In the genomic region with DNA sequence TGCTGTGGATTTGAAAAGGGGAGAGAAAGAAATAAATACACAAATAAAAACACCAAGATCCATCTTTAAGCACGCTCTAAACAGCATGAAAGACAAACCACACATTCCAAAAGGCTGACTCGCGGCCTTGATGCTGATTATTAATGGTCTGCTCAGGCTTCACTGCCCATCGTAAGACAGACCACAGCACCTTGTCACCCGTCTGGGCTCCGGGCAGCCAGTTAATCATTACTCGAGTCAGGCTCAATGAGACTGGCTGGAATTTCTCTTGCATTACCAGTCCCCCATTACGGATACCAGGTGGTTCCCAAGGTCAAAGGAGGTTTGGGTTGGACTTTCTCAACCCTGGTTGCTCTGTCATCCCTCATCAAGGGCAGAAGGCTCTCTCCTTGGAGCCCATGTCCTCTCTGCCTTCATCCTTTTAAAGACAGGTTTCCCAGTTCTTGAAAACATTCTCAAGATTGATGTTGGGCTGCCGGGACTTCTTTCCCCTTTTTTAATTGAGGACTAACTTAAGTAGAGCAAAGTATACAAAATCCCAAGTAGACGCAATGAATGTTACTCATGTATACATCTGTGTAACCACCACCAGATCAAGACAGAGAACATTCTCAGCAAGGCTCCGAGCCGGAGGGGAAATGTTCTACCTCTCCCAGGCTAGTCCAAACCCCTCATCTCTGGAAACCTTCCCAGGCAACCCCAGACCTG, we compare ENCODE assay signal across 8 cellular contexts. TPM values are rescaled to one million over a fixed set of nuclear protein-coding genes. Genes with fewer than 3 reads are reported as not detected.
A peak's percentile ranks its signal among the peaks of the same experiment; 100 is the strongest.
DNase-seq lines count a peak whose midpoint lies in the region; ATAC-seq and TF ChIP-seq lines count a peak whose summit lies in the region.

No MANE protein-coding gene starts in this region.

- H3K27ac ChIP-seq in SK-N-SH (ENCODE audit: low read depth in 2 of 2, low read length in 1 of 2) (peak overlapping the region; percentile 84 to 97), skeletal muscle tissue (ENCODE audit: low read depth, low read length) (peak overlapping the region; percentile 28)

- H3K9me3 ChIP-seq in SK-N-SH (no peaks in the 10 kb centered on the region), skeletal muscle tissue (ENCODE audit: control insufficient read depth in 3 of 3, low read length in 3 of 3) (no peaks in the 10 kb centered on the region), BE2C (no peaks in the 10 kb centered on the region)

- TF ChIP-seq CTCF in SK-N-SH (IDR thresholded peaks at IDR 0.05) (no peak), BE2C (IDR thresholded peaks at IDR 0.05; ENCODE audit: low read depth, low read length) (no peak)

- POLR2A ChIA-PET in SK-N-SH (lab: Yijun Ruan, JAX): no interaction called here

- CTCF ChIA-PET in SK-N-SH (lab: Yijun Ruan, JAX): no interaction called here

- H2AFZ ChIP-seq in SK-N-SH (ENCODE audit: low read depth): no peak overlapping the region

- TF ChIP-seq RAD21 in SK-N-SH (IDR thresholded peaks at IDR 0.05; ENCODE audit: low read length): no peak; the same call in 1 of the 2 replicates

- H3K4me1 ChIP-seq in SK-N-SH (ENCODE audit: control insufficient read depth in 1 of 2, insufficient read depth in 2 of 2, low read depth in 1 of 2, low read length in 1 of 2) (peaks cover 65 to 91% of the 10 kb centered on the region in 2 experiments), skeletal muscle tissue (ENCODE audit: control insufficient read depth in 3 of 3, insufficient read depth in 3 of 3, low read length in 3 of 3) (peaks cover 85 to 97% (median 95%) of the 10 kb centered on the region in 3 donors), BE2C (peaks cover 10% of the 10 kb centered on the region)

- peak; percentile 55 for ATAC-seq in GM18508 (IDR thresholded peaks at IDR 0.05; ENCODE audit: insufficient read depth, unreplicated experiment)
- ATAC-seq in HG03280 (IDR thresholded peaks at IDR 0.05; ENCODE audit: unreplicated experiment): no peak

- peak overlapping the region; percentile 24 to 59; a peak in 3 of 4 replicates for H3K4me3 ChIP-seq in SK-N-SH (ENCODE audit: low read depth in 2 of 2, low read length in 1 of 2)
- peak overlapping the region in 1 of 3 donors; percentile 32 for H3K4me3 ChIP-seq in skeletal muscle tissue (ENCODE audit: low read length in 3 of 3)
- H3K4me3 ChIP-seq in BE2C (ENCODE audit: low read depth, low read length): no peak overlapping the region

- WGBS in SK-N-SH (ENCODE audit: low lambda C conversion rate): 10% methylated on average over 12 of the region's 12 CpGs

- H3K79me2 ChIP-seq in SK-N-SH (ENCODE audit: insufficient read depth): peaks cover 100% of the 10 kb centered on the region

- peak overlapping the region; percentile 91 for H3K4me2 ChIP-seq in SK-N-SH

- H4K20me1 ChIP-seq in SK-N-SH (ENCODE audit: insufficient read depth): peaks cover 96% of the 10 kb centered on the region

- H3F3A ChIP-seq in SK-N-SH (replicated peaks; ENCODE audit: insufficient read depth): peaks cover 83% of the 10 kb centered on the region

- H3K9me2 ChIP-seq in SK-N-SH: no peaks in the 10 kb centered on the region

- H3K9ac ChIP-seq in SK-N-SH: peak overlapping the region; percentile 70; the same call in 1 of the 2 replicates
- peak overlapping the region in 2 of 3 donors; percentile 40 to 47 for H3K9ac ChIP-seq in skeletal muscle tissue (ENCODE audit: low read depth in 1 of 3, low read length in 3 of 3)

- DNase-seq in SK-N-SH: no peak
- DNase-seq in foreskin melanocyte: peak; percentile 81
- no peak for DNase-seq in BE2C
- DNase-seq in stimulated activated CD4-positive, alpha-beta T cell treated with anti-CD3 and anti-CD28 coated beads, Interleukin-1b, Interleukin-23, amount 100 ng/mL, for 48 hours: no peak
- no peak for DNase-seq in SIG-M5 (lab: John Stamatoyannopoulos, UW)

- peak; percentile 74 to 100 for TF ChIP-seq EP300 in SK-N-SH (IDR thresholded peaks at IDR 0.05; ENCODE audit: borderline replicate concordance in 1 of 2, low read depth in 1 of 2, low read length in 1 of 2)

- H3K36me3 ChIP-seq in SK-N-SH (replicated peaks in 1 of 2; ENCODE audit: control insufficient read depth in 1 of 2, insufficient read depth in 2 of 2, low read length in 1 of 2): peaks cover 38 to 52% of the 10 kb centered on the region in 2 experiments
- peaks cover 6 to 27% (median 9%) of the 10 kb centered on the region in 3 donors for H3K36me3 ChIP-seq in skeletal muscle tissue (ENCODE audit: control insufficient read depth in 3 of 3, insufficient read depth in 3 of 3, low read length in 3 of 3)
- peaks cover 15% of the 10 kb centered on the region for H3K36me3 ChIP-seq in BE2C

- H3K27me3 ChIP-seq in SK-N-SH (ENCODE audit: insufficient read depth) (no peaks in the 10 kb centered on the region), skeletal muscle tissue (ENCODE audit: control insufficient read depth in 3 of 3, insufficient read depth in 3 of 3, low read length in 3 of 3) (no peaks in the 10 kb centered on the region), BE2C (no peaks in the 10 kb centered on the region)

TF ChIP-seq in SK-N-SH, 30 proteins besides CTCF, POLR2A, EP300 and RAD21 (continues in another document):
- TF ChIP-seq FOXM1 (IDR thresholded peaks at IDR 0.05; ENCODE audit: low read depth): peak; percentile 93
- no peak for TF ChIP-seq FOXJ3 (CRISPR knock-in tag; IDR thresholded peaks at IDR 0.05)
- TF ChIP-seq GATA2 (CRISPR knock-in tag; IDR thresholded peaks at IDR 0.05): no peak
- TF ChIP-seq, protein P1, sequence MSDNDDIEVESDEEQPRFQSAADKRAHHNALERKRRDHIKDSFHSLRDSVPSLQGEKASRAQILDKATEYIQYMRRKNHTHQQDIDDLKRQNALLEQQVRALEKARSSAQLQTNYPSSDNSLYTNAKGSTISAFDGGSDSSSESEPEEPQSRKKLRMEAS (IDR thresholded peaks at IDR 0.05; ENCODE audit: low read depth): peak; percentile 83
- TF ChIP-seq RFX5 (IDR thresholded peaks at IDR 0.05; ENCODE audit: low read length): no peak
- TF ChIP-seq CHD2 (IDR thresholded peaks at IDR 0.05; ENCODE audit: low read length, partially characterized antibody): no peak
- no peak for TF ChIP-seq EZH2phosphoT487 (IDR thresholded peaks at IDR 0.05; ENCODE audit: borderline replicate concordance, low read depth)
- peak; percentile 98 for TF ChIP-seq JUND (IDR thresholded peaks at IDR 0.05)
- TF ChIP-seq GABPA (IDR thresholded peaks at IDR 0.05; ENCODE audit: low read depth): 0 out of 2 replicates have a peak, but pooled peaks have one; percentile 37
- peak; percentile 97 for TF ChIP-seq NFIC (IDR thresholded peaks at IDR 0.05; ENCODE audit: borderline replicate concordance)
- TF ChIP-seq ELF1 (IDR thresholded peaks at IDR 0.05): peak; percentile 53; the same call in 1 of the 2 replicates
- TF ChIP-seq, protein P2, sequence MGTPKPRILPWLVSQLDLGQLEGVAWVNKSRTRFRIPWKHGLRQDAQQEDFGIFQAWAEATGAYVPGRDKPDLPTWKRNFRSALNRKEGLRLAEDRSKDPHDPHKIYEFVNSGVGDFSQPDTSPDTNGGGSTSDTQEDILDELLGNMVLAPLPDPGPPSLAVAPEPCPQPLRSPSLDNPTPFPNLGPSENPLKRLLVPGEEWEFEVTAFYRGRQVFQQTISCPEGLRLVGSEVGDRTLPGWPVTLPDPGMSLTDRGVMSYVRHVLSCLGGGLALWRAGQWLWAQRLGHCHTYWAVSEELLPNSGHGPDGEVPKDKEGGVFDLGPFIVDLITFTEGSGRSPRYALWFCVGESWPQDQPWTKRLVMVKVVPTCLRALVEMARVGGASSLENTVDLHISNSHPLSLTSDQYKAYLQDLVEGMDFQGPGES (IDR thresholded peaks at IDR 0.05; ENCODE audit: low read depth, low read length): no peak
- TF ChIP-seq RXRA (IDR thresholded peaks at IDR 0.05; ENCODE audit: borderline replicate concordance, low read depth): peak; percentile 99
- peak; percentile 99 for TF ChIP-seq TEAD4 (IDR thresholded peaks at IDR 0.05; ENCODE audit: borderline replicate concordance, insufficient read depth)
- no peak for TF ChIP-seq SMC3 (IDR thresholded peaks at IDR 0.05; ENCODE audit: low read depth, low read length)
- TF ChIP-seq, protein P3, sequence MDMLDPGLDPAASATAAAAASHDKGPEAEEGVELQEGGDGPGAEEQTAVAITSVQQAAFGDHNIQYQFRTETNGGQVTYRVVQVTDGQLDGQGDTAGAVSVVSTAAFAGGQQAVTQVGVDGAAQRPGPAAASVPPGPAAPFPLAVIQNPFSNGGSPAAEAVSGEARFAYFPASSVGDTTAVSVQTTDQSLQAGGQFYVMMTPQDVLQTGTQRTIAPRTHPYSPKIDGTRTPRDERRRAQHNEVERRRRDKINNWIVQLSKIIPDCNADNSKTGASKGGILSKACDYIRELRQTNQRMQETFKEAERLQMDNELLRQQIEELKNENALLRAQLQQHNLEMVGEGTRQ (IDR thresholded peaks at IDR 0.05; ENCODE audit: borderline replicate concordance, low read depth, low read length): no peak
- no peak for TF ChIP-seq NRF1 (IDR thresholded peaks at IDR 0.05; ENCODE audit: low read depth, low read length)
- peak; percentile 99 for TF ChIP-seq PBX3 (IDR thresholded peaks at IDR 0.05)
- peak; percentile 99 for TF ChIP-seq TCF12 (IDR thresholded peaks at IDR 0.05)

RNA-seq across cellular contexts. Expression of gene SMAD7, which starts 8.1 kb away (rescaled TPM):
- 19.1 and 20.0 TPM in 2 replicates for polyA plus RNA-seq in SK-N-SH (2012; rRNA removed)
- 11.3 and 14.5 TPM in 2 replicates for polyA plus RNA-seq in SK-N-SH (2012; cell fraction: cytosol; rRNA removed)
- 15.2 and 26.8 TPM in 2 replicates for polyA plus RNA-seq in SK-N-SH (2012; cell fraction: nucleus; rRNA removed)
- 8.9 TPM for total RNA-seq in skeletal muscle tissue
- polyA plus RNA-seq in BE2C (2012; ENCODE audit: insufficient read depth, insufficient read length, low read depth): 13.7 TPM
